ENCODE assay signal across 1 cellular context in genomic region chr13:79807554-79807953, GRCh38.
TF ChIP-seq lines count a peak whose summit lies in the region.

No MANE protein-coding gene starts in this region.

TF ChIP-seq in H1, 55 proteins besides CTCF, POLR2A, EP300 and RAD21:
- TF ChIP-seq TAF7 (optimal IDR thresholded peaks at IDR 0.05; ENCODE audit: borderline replicate concordance, low read depth, low read length) (no peak), E2F6 (IDR thresholded peaks at IDR 0.05) (no peak), CHD2 (IDR thresholded peaks at IDR 0.05; ENCODE audit: low read length) (no peak), RBBP5 (IDR thresholded peaks at IDR 0.05; ENCODE audit: borderline replicate concordance, low read depth, low read length) (no peak), KDM1A (IDR thresholded peaks at IDR 0.05; ENCODE audit: borderline replicate concordance, low read length) (no peak), ATF2 (IDR thresholded peaks at IDR 0.05; ENCODE audit: low read length) (no peak), POU5F1 (IDR thresholded peaks at IDR 0.05; ENCODE audit: low read depth, low read length) (no peak), RXRA (IDR thresholded peaks at IDR 0.05; ENCODE audit: insufficient read depth, low read depth, low read length) (no peak), TBP (IDR thresholded peaks at IDR 0.05; ENCODE audit: low read depth, low read length) (no peak), CHD1 (IDR thresholded peaks at IDR 0.05; ENCODE audit: low read depth, low read length) (no peak), JUN (IDR thresholded peaks at IDR 0.05; ENCODE audit: low read depth, low read length) (no peak)
